ENCODE assay signal across 12 cellular contexts in genomic region chr20:57658447-57659130, GRCh38. TPM values are rescaled to one million over a fixed set of nuclear protein-coding genes. Genes with fewer than 3 reads are reported as not detected.
DNase-seq lines count a peak whose midpoint lies in the region; ATAC-seq and TF ChIP-seq lines count a peak whose summit lies in the region.
"Had no signal": no experiment of that assay in that cellular context is flagged by ENCODE, and none has a peak within 500 bp of the region (broad histone marks: within the 10 kb centered on the region; RNA-seq: fewer than 3 reads in every experiment).

No MANE protein-coding gene starts in this region.

- TF ChIP-seq CTCF in right lobe of liver (IDR thresholded peaks at IDR 0.05), result no peak
- TF ChIP-seq CTCF in type B pancreatic cell (conservative IDR thresholded peaks at IDR 0.05), result no peak
- no peak for TF ChIP-seq CTCF in progenitor cell of endocrine pancreas (IDR thresholded peaks at IDR 0.05; ENCODE audit: unreplicated experiment)

- H3K36me3 ChIP-seq in right lobe of liver, result no peaks in the 10 kb centered on the region
- peaks cover 47 to 49% of the 10 kb centered on the region in 2 experiments for H3K36me3 ChIP-seq in trophoblast cell (ENCODE audit: control insufficient read depth in 1 of 2, insufficient read depth in 2 of 2, low read length in 2 of 2)

- H4K91ac ChIP-seq in trophoblast cell (ENCODE audit: low read depth, low read length), result no peak overlapping the region

- H3K36me3 Mint-ChIP-seq in activated naive CD4-positive, alpha-beta T cell treated with anti-CD3 and anti-CD28 coated beads, Interleukin-2, amount 10 ng/mL, durations not matched to agents 7 days and 5 days, result peaks cover 3% of the 10 kb centered on the region
- no peaks in the 10 kb centered on the region for H3K36me3 Mint-ChIP-seq in activated naive CD4-positive, alpha-beta T cell treated with anti-CD3 and anti-CD28 coated beads for 36 hours (ENCODE audit: low read depth)
- H3K36me3 Mint-ChIP-seq in type B pancreatic cell (no peaks in the 10 kb centered on the region), progenitor cell of endocrine pancreas (ENCODE audit: insufficient read depth) (no peaks in the 10 kb centered on the region)

- H2BK12ac ChIP-seq in trophoblast cell (ENCODE audit: low read length), result no peak overlapping the region

- H4K8ac ChIP-seq in trophoblast cell (ENCODE audit: low read depth, low read length), result no peak overlapping the region

- peaks cover 30% of the 10 kb centered on the region for H3K4me1 Mint-ChIP-seq in activated naive CD4-positive, alpha-beta T cell treated with anti-CD3 and anti-CD28 coated beads, Interleukin-2, amount 10 ng/mL, durations not matched to agents 7 days and 5 days
- peaks cover 18% of the 10 kb centered on the region for H3K4me1 Mint-ChIP-seq in activated naive CD4-positive, alpha-beta T cell treated with anti-CD3 and anti-CD28 coated beads for 36 hours (ENCODE audit: low read depth)
- H3K4me1 Mint-ChIP-seq in type B pancreatic cell (ENCODE audit: unreplicated experiment) (peaks cover 6% of the 10 kb centered on the region), progenitor cell of endocrine pancreas (ENCODE audit: low read depth) (peaks cover 3% of the 10 kb centered on the region)

- H3K23ac ChIP-seq in trophoblast cell (ENCODE audit: low read length), result no peak overlapping the region

- no peak overlapping the region for H2BK120ac ChIP-seq in trophoblast cell (ENCODE audit: insufficient read depth, low read length, poor library complexity)

- no peak overlapping the region for H2AK5ac ChIP-seq in trophoblast cell (ENCODE audit: low read length)

- H2BK5ac ChIP-seq in trophoblast cell (ENCODE audit: low read depth, low read length, poor library complexity), result no peak overlapping the region

- intact Hi-C loops in activated naive CD4-positive, alpha-beta T cell treated with anti-CD3 and anti-CD28 coated beads for 36 hours (cut with micrococcal nuclease), result loop anchor here (10.0 kb wide), 1 partner anchor 166 kb away; no protein-coding TSS in a partner anchor
- intact Hi-C loops in right lobe of liver (cut with DNase I), result loop anchor here in 1 of 2 donors (5.0 to 10.0 kb wide), 2 partner anchors 436 to 519 kb away; no protein-coding TSS in a partner anchor

- H3K27ac ChIP-seq in right lobe of liver (no peak overlapping the region), trophoblast cell (ENCODE audit: low read depth, low read length) (no peak overlapping the region)
- H3K27ac ChIP-seq: SK-N-MC had no signal

- TF ChIP-seq POLR2A in right lobe of liver (IDR thresholded peaks at IDR 0.05), result no peak

- no peaks in the 10 kb centered on the region for H3K79me1 ChIP-seq in trophoblast cell (ENCODE audit: low read length)

- H3K4me2 ChIP-seq in trophoblast cell (ENCODE audit: low read length), result no peak overlapping the region

- DNase-seq in activated naive CD4-positive, alpha-beta T cell treated with anti-CD3 and anti-CD28 coated beads, Interleukin-2, amount 10 ng/mL, durations not matched to agents 7 days and 5 days, result peak; percentile 16
- DNase-seq in activated naive CD4-positive, alpha-beta T cell treated with anti-CD3 and anti-CD28 coated beads for 36 hours, result no peak
- DNase-seq in activated CD8-positive, alpha-beta memory T cell treated with anti-CD3 and anti-CD28 coated beads, Interleukin-2, amount 50 U/mL, for 4 hours, result peak; percentile 13
- DNase-seq in right lobe of liver (peak in 2 of 3 donors; percentile 15 to 37), type B pancreatic cell (ENCODE audit: extremely low spot score, unreplicated experiment) (peak; percentile 60), progenitor cell of endocrine pancreas (ENCODE audit: low spot score, unreplicated experiment) (no peak), trophoblast cell (no peak), T-helper 2 cell (no peak)
- DNase-seq: C1 segment of cervical spinal cord, nephron progenitor cell had no signal

- no peak for ATAC-seq in right lobe of liver

- no peak overlapping the region for H3K27ac Mint-ChIP-seq in activated naive CD4-positive, alpha-beta T cell treated with anti-CD3 and anti-CD28 coated beads, Interleukin-2, amount 10 ng/mL, durations not matched to agents 7 days and 5 days
- no peak overlapping the region for H3K27ac Mint-ChIP-seq in activated naive CD4-positive, alpha-beta T cell treated with anti-CD3 and anti-CD28 coated beads for 36 hours
- H3K27ac Mint-ChIP-seq in type B pancreatic cell (no peak overlapping the region), progenitor cell of endocrine pancreas (no peak overlapping the region)
- H3K27ac Mint-ChIP-seq: activated T-helper 1 cell treated with anti-CD3 and anti-CD28 coated beads, Interleukin-12 subunit alpha, Interleukin-12 subunit beta, Interleukin-2, Interleukin-4 antibody, amounts not matched to agents 30 ng/mL and 10 ng/mL and 1 ng/mL, durations not matched to agents 14 hours and 24 hours and 36 hours had no signal

- CTCF ChIA-PET in activated naive CD4-positive, alpha-beta T cell treated with anti-CD3 and anti-CD28 coated beads, Interleukin-2, amount 10 ng/mL, durations not matched to agents 7 days and 5 days (lab: Charles Lee), result interaction anchor here (1.1 to 1.5 kb wide), 2 partner anchors 10 to 24 kb away, joined by 3 to 4 read pairs; no protein-coding TSS in a partner anchor
- CTCF ChIA-PET in activated naive CD4-positive, alpha-beta T cell treated with anti-CD3 and anti-CD28 coated beads for 36 hours (lab: Charles Lee), result interaction anchor here (1.2 kb wide), 1 partner anchor 516 kb away, joined by 3 read pairs; no protein-coding TSS in a partner anchor

- no peak overlapping the region for H3K9ac ChIP-seq in trophoblast cell (ENCODE audit: low read length)

- WGBS in right lobe of liver (ENCODE audit: insufficient coverage, low coverage, low lambda C conversion rate, missing lambda C conversion rate), result 53% methylated on average over 8 of the region's 17 CpGs
- WGBS in trophoblast cell (ENCODE audit: extremely low coverage, insufficient coverage, insufficient read length), result no CpG with 5 or more reads among the region's 17 CpGs

- peaks cover 6% of the 10 kb centered on the region for H3K9me3 Mint-ChIP-seq in activated naive CD4-positive, alpha-beta T cell treated with anti-CD3 and anti-CD28 coated beads, Interleukin-2, amount 10 ng/mL, durations not matched to agents 7 days and 5 days
- H3K9me3 Mint-ChIP-seq in activated naive CD4-positive, alpha-beta T cell treated with anti-CD3 and anti-CD28 coated beads for 36 hours, result no peaks in the 10 kb centered on the region
- H3K9me3 Mint-ChIP-seq in type B pancreatic cell, result no peaks in the 10 kb centered on the region
- no peaks in the 10 kb centered on the region for H3K9me3 Mint-ChIP-seq in progenitor cell of endocrine pancreas (ENCODE audit: low read depth)
- H3K9me3 Mint-ChIP-seq: activated T-helper 1 cell treated with anti-CD3 and anti-CD28 coated beads, Interleukin-12 subunit alpha, Interleukin-12 subunit beta, Interleukin-2, Interleukin-4 antibody, amounts not matched to agents 30 ng/mL and 10 ng/mL and 1 ng/mL, durations not matched to agents 14 hours and 24 hours and 36 hours; nephron progenitor cell had no signal

- H3K4me3 ChIP-seq in right lobe of liver (no peak overlapping the region), trophoblast cell (ENCODE audit: low read depth, low read length) (no peak overlapping the region)
- H3K4me3 ChIP-seq: SK-N-MC had no signal

- H3K4me3 Mint-ChIP-seq in activated naive CD4-positive, alpha-beta T cell treated with anti-CD3 and anti-CD28 coated beads, Interleukin-2, amount 10 ng/mL, durations not matched to agents 7 days and 5 days, result no peak overlapping the region
- H3K4me3 Mint-ChIP-seq in activated naive CD4-positive, alpha-beta T cell treated with anti-CD3 and anti-CD28 coated beads for 36 hours, result no peak overlapping the region
- H3K4me3 Mint-ChIP-seq in type B pancreatic cell, result no peak overlapping the region
- H3K4me3 Mint-ChIP-seq in progenitor cell of endocrine pancreas (ENCODE audit: low read depth), result no peak overlapping the region
- H3K4me3 Mint-ChIP-seq: activated T-helper 1 cell treated with anti-CD3 and anti-CD28 coated beads, Interleukin-12 subunit alpha, Interleukin-12 subunit beta, Interleukin-2, Interleukin-4 antibody, amounts not matched to agents 30 ng/mL and 10 ng/mL and 1 ng/mL, durations not matched to agents 14 hours and 24 hours and 36 hours; nephron progenitor cell had no signal

- no peak overlapping the region for H3K4ac ChIP-seq in trophoblast cell (ENCODE audit: low read depth, low read length)

- no peaks in the 10 kb centered on the region for H3K9me3 ChIP-seq in right lobe of liver
- H3K9me3 ChIP-seq in trophoblast cell (ENCODE audit: insufficient read depth, low read depth, low read length), result no peaks in the 10 kb centered on the region

- H2AFZ ChIP-seq in trophoblast cell (ENCODE audit: insufficient read depth, low read length, poor library complexity), result no peak overlapping the region

- H3K27me3 Mint-ChIP-seq in activated naive CD4-positive, alpha-beta T cell treated with anti-CD3 and anti-CD28 coated beads, Interleukin-2, amount 10 ng/mL, durations not matched to agents 7 days and 5 days, result peaks cover 45% of the 10 kb centered on the region
- H3K27me3 Mint-ChIP-seq in activated naive CD4-positive, alpha-beta T cell treated with anti-CD3 and anti-CD28 coated beads for 36 hours (ENCODE audit: low read depth), result no peaks in the 10 kb centered on the region
- peaks cover 4% of the 10 kb centered on the region for H3K27me3 Mint-ChIP-seq in type B pancreatic cell
- H3K27me3 Mint-ChIP-seq in progenitor cell of endocrine pancreas, result no peaks in the 10 kb centered on the region

- H3K18ac ChIP-seq in trophoblast cell (ENCODE audit: low read length), result no peak overlapping the region

- H3K14ac ChIP-seq in trophoblast cell (ENCODE audit: low read length), result no peak overlapping the region

- no peak overlapping the region for H4K12ac ChIP-seq in trophoblast cell (ENCODE audit: low read depth, low read length)

- no peaks in the 10 kb centered on the region for H3K4me1 ChIP-seq in right lobe of liver
- H3K4me1 ChIP-seq in trophoblast cell (ENCODE audit: control insufficient read depth in 1 of 2, insufficient read depth in 2 of 2, low read length in 2 of 2), result peaks cover 20 to 21% of the 10 kb centered on the region in 2 experiments

- peaks cover 2% of the 10 kb centered on the region for H3K79me2 ChIP-seq in trophoblast cell (ENCODE audit: control insufficient read depth, insufficient read depth, low read length, poor library complexity)

- no peaks in the 10 kb centered on the region for H3K27me3 ChIP-seq in right lobe of liver
- no peaks in the 10 kb centered on the region for H3K27me3 ChIP-seq in trophoblast cell (ENCODE audit: insufficient read depth, low read length)

RNA-seq across cellular contexts. Expression of gene ZBP1, which starts 38.4 kb away (rescaled TPM):
- total RNA-seq in activated naive CD4-positive, alpha-beta T cell treated with anti-CD3 and anti-CD28 coated beads for 36 hours, result under 1 TPM in 1 of 2 experiments, not detected in 1; 0.14 TPM
- total RNA-seq in right lobe of liver (under 1 TPM in 4 of 6 experiments, not detected in 2; 0.14 to 0.75 (median 0.36) TPM), type B pancreatic cell (ENCODE audit: low replicate concordance) (not detected in 2 replicates), progenitor cell of endocrine pancreas (not detected in 2 replicates)
- not detected in 2 replicates for polyA plus RNA-seq in trophoblast cell (2013)

RNA-seq across cellular contexts. Expression of gene PMEPA1, which starts 51.2 kb away (rescaled TPM):
- total RNA-seq in activated naive CD4-positive, alpha-beta T cell treated with anti-CD3 and anti-CD28 coated beads for 36 hours, result 1 to 10 TPM; 2.0 to 2.2 TPM
- total RNA-seq in right lobe of liver, result 1 to 10 TPM in 4 of 6 experiments, under 1 TPM in 2; 0.50 to 2.3 (median 1.4) TPM
- 4.3 and 8.8 TPM in 2 replicates for total RNA-seq in type B pancreatic cell (ENCODE audit: low replicate concordance)
- total RNA-seq in progenitor cell of endocrine pancreas, result 9.1 and 9.2 TPM in 2 replicates
- 43.9 and 46.9 TPM in 2 replicates for polyA plus RNA-seq in trophoblast cell (2013)

Comparison
In these comparisons a context has a peak if more than half of its experiments do, and no peak if none do; other contexts are left out.
1. DNase-seq: peak in activated naive CD4-positive, alpha-beta T cell treated with anti-CD3 and anti-CD28 coated beads, Interleukin-2, amount 10 ng/mL, durations not matched to agents 7 days and 5 days (single experiment), activated CD8-positive, alpha-beta memory T cell treated with anti-CD3 and anti-CD28 coated beads, Interleukin-2, amount 50 U/mL, for 4 hours (single experiment), right lobe of liver (2 of 3) and type B pancreatic cell (single experiment); none in activated naive CD4-positive, alpha-beta T cell treated with anti-CD3 and anti-CD28 coated beads for 36 hours (single experiment), progenitor cell of endocrine pancreas (single experiment), trophoblast cell (0 of 2) and T-helper 2 cell (0 of 5).